Comparison of ENCODE assay signal across 11 cellular contexts in genomic region chr10:5234106-5234877, GRCh38. TPM values are rescaled to one million over a fixed set of nuclear protein-coding genes. Genes with fewer than 3 reads are reported as not detected.
A peak's percentile ranks its signal among the peaks of the same experiment; 100 is the strongest.
DNase-seq lines count a peak whose midpoint lies in the region; ATAC-seq and TF ChIP-seq lines count a peak whose summit lies in the region.
"Had no signal": no experiment of that assay in that cellular context is flagged by ENCODE, and none has a peak within 500 bp of the region (broad histone marks: within the 10 kb centered on the region; RNA-seq: fewer than 3 reads in every experiment).

No MANE protein-coding gene starts in this region.

- peaks cover 2 to 9% of the 10 kb centered on the region in 2 donors for H3K27me3 Mint-ChIP-seq in natural killer cell treated with Interleukin-12 subunit alpha and Interleukin-12 subunit beta and Interleukin-15 and Interleukin-18, amount 100 ng/mL, for 72 hours
- H3K27me3 Mint-ChIP-seq in naive thymus-derived CD8-positive, alpha-beta T cell = peaks cover 0 to 20% (median 2%) of the 10 kb centered on the region in 5 donors

- peak overlapping the region in 1 of 2 donors; percentile 49 for H3K27ac Mint-ChIP-seq in natural killer cell treated with Interleukin-12 subunit alpha and Interleukin-12 subunit beta and Interleukin-15 and Interleukin-18, amount 100 ng/mL, for 72 hours
- no peak overlapping the region for H3K27ac Mint-ChIP-seq in naive thymus-derived CD8-positive, alpha-beta T cell

- no peak overlapping the region for H3K4ac ChIP-seq in neuronal stem cell (ENCODE audit: low read length)

- H2BK12ac ChIP-seq in neuronal stem cell (ENCODE audit: low read length) = no peak overlapping the region

- H3K9ac ChIP-seq in neuronal stem cell (ENCODE audit: low read depth, low read length, poor library complexity) = no peak overlapping the region

- no peaks in the 10 kb centered on the region for H3K9me3 ChIP-seq in neuronal stem cell (replicated peaks in 1 of 2; ENCODE audit: control insufficient read depth in 2 of 2, insufficient read depth in 1 of 2, low read depth in 1 of 2, low read length in 2 of 2)

- no peak overlapping the region for H3K18ac ChIP-seq in neuronal stem cell (ENCODE audit: low read length)

- no peak overlapping the region for H4K91ac ChIP-seq in neuronal stem cell (ENCODE audit: low read depth, low read length, poor library complexity)

- POLR2A ChIA-PET in naive thymus-derived CD8-positive, alpha-beta T cell (lab: Charles Lee) = interaction anchor here (0.6 kb wide), 1 partner anchor 1112 kb away, joined by 3 read pairs; no protein-coding TSS in a partner anchor

- no peaks in the 10 kb centered on the region for H3K79me1 ChIP-seq in neuronal stem cell (ENCODE audit: low read depth, low read length)

- no peaks in the 10 kb centered on the region for H3K4me1 ChIP-seq in neuronal stem cell (ENCODE audit: control insufficient read depth in 2 of 2, insufficient read depth in 1 of 2, low read depth in 1 of 2, low read length in 2 of 2)

- no peak overlapping the region for H2AK5ac ChIP-seq in neuronal stem cell (ENCODE audit: low read depth, low read length)

- peaks cover 17% of the 10 kb centered on the region for H3K9me3 Mint-ChIP-seq in natural killer cell treated with Interleukin-12 subunit alpha and Interleukin-12 subunit beta and Interleukin-15 and Interleukin-18, amount 100 ng/mL, for 72 hours
- H3K9me3 Mint-ChIP-seq in naive thymus-derived CD8-positive, alpha-beta T cell = peaks cover 5 to 30% (median 19%) of the 10 kb centered on the region in 9 donors

- no peak overlapping the region for H2BK15ac ChIP-seq in neuronal stem cell (ENCODE audit: low read length)

- no peak overlapping the region for H4K8ac ChIP-seq in neuronal stem cell (ENCODE audit: low read depth, low read length)

- H3K4me3 ChIP-seq in choroid plexus epithelial cell (ENCODE audit: low read depth, low read length) (no peak overlapping the region), neuronal stem cell (ENCODE audit: low read length in 2 of 2) (no peak overlapping the region)

- H2AFZ ChIP-seq in neuronal stem cell (ENCODE audit: low read length) = no peak overlapping the region

- H3K27ac ChIP-seq in neuronal stem cell (replicated peaks; ENCODE audit: low read length) = no peak overlapping the region
- H3K27ac ChIP-seq: WERI-Rb-1 had no signal

- H3K23ac ChIP-seq in neuronal stem cell (ENCODE audit: low read depth, low read length, poor library complexity) = no peak overlapping the region

- DNase-seq in EL (peak; percentile 38), NCI-H460 (ENCODE audit: extremely low read depth, low read depth) (peak; percentile 38), choroid plexus epithelial cell (ENCODE audit: low read depth) (peak; percentile 92), NCI-H1048 (lab: John Stamatoyannopoulos, UW) (no peak), neuronal stem cell (ENCODE audit: low spot score) (no peak), HK-2 (ENCODE audit: unreplicated experiment) (no peak)
- DNase-seq in natural killer cell treated with Interleukin-12 subunit alpha and Interleukin-12 subunit beta and Interleukin-15 and Interleukin-18, amount 100 ng/mL, for 72 hours (ENCODE audit: low spot score) = no peak
- DNase-seq in naive thymus-derived CD8-positive, alpha-beta T cell = no peak
- DNase-seq: MM.1S, WERI-Rb-1 had no signal

- no peak overlapping the region for H2BK5ac ChIP-seq in neuronal stem cell (ENCODE audit: low read length)

- H3K36me3 ChIP-seq in neuronal stem cell (replicated peaks in 1 of 2; ENCODE audit: control insufficient read depth in 2 of 2, insufficient read depth in 2 of 2, low read length in 2 of 2) = no peaks in the 10 kb centered on the region
- H3K36me3 ChIP-seq: WERI-Rb-1 had no signal

- ATAC-seq in natural killer cell treated with Interleukin-12 subunit alpha and Interleukin-12 subunit beta and Interleukin-15 and Interleukin-18, amount 100 ng/mL, for 72 hours = peak; percentile 86 to 93
- no peak for ATAC-seq in naive thymus-derived CD8-positive, alpha-beta T cell

- no peaks in the 10 kb centered on the region for H3K27me3 ChIP-seq in neuronal stem cell (ENCODE audit: control insufficient read depth in 3 of 3, insufficient read depth in 3 of 3, low read depth in 1 of 3, low read length in 3 of 3)

- H3K4me1 Mint-ChIP-seq in natural killer cell treated with Interleukin-12 subunit alpha and Interleukin-12 subunit beta and Interleukin-15 and Interleukin-18, amount 100 ng/mL, for 72 hours (ENCODE audit: low read depth in 2 of 2) = peaks cover 7 to 11% of the 10 kb centered on the region in 2 donors
- no peaks in the 10 kb centered on the region for H3K4me1 Mint-ChIP-seq in naive thymus-derived CD8-positive, alpha-beta T cell

- H3K4me2 ChIP-seq in neuronal stem cell (ENCODE audit: insufficient read depth, low read length, poor library complexity, severe bottlenecking) = no peak overlapping the region

- no peak overlapping the region for H2BK120ac ChIP-seq in neuronal stem cell (ENCODE audit: low read depth, low read length)

- H3K14ac ChIP-seq in neuronal stem cell (ENCODE audit: low read length) = no peak overlapping the region

- peak overlapping the region; percentile 3 for H3K4me3 Mint-ChIP-seq in natural killer cell treated with Interleukin-12 subunit alpha and Interleukin-12 subunit beta and Interleukin-15 and Interleukin-18, amount 100 ng/mL, for 72 hours
- no peak overlapping the region for H3K4me3 Mint-ChIP-seq in naive thymus-derived CD8-positive, alpha-beta T cell

- H3K36me3 Mint-ChIP-seq in natural killer cell treated with Interleukin-12 subunit alpha and Interleukin-12 subunit beta and Interleukin-15 and Interleukin-18, amount 100 ng/mL, for 72 hours = peaks cover 33% of the 10 kb centered on the region
- peaks cover 2 to 13% (median 9%) of the 10 kb centered on the region in 3 donors for H3K36me3 Mint-ChIP-seq in naive thymus-derived CD8-positive, alpha-beta T cell

- no CpG with 5 or more reads among the region's 6 CpGs for WGBS in neuronal stem cell (ENCODE audit: extremely low coverage in 2 of 2, insufficient read length in 2 of 2, insufficient replicate concordance in 1 of 2), 2 donors

- TF ChIP-seq CTCF in choroid plexus epithelial cell (conservative IDR thresholded peaks at IDR 0.05; ENCODE audit: low read depth, low read length) = no peak

RNA-seq across cellular contexts. Expression of gene AKR1C4, which starts 37.7 kb away (rescaled TPM):
- not detected in 2 replicates for total RNA-seq in NCI-H460 (2014; rRNA removed; shearing (Covaris generic))
- polyA plus RNA-seq in NCI-H460 (2014; cell fraction: nucleus; rRNA removed) = not detected in 2 replicates
- not detected for total RNA-seq in natural killer cell treated with Interleukin-12 subunit alpha and Interleukin-12 subunit beta and Interleukin-15 and Interleukin-18, amount 100 ng/mL, for 72 hours
- not detected for total RNA-seq in naive thymus-derived CD8-positive, alpha-beta T cell
- not detected for polyA plus RNA-seq in naive thymus-derived CD8-positive, alpha-beta T cell
- polyA plus RNA-seq in neuronal stem cell (2013, experiment 1 of 2) = not detected
- polyA plus RNA-seq in neuronal stem cell (2013, experiment 2 of 2) = not detected
- total RNA-seq: kidney epithelial cell had no signal

RNA-seq across cellular contexts. Expression of gene AKR1C8, which starts 49.3 kb away (rescaled TPM):
- 0.10 TPM in 1 of 2 replicates, not detected in the other for total RNA-seq in NCI-H460 (2014; rRNA removed; shearing (Covaris generic))
- polyA plus RNA-seq in NCI-H460 (2014; cell fraction: nucleus; rRNA removed) = 0.28 TPM in 1 of 2 replicates, not detected in the other
- 1 to 10 TPM in 1 of 2 donors, under 1 TPM in 1; 0.38 to 1.3 TPM for total RNA-seq in natural killer cell treated with Interleukin-12 subunit alpha and Interleukin-12 subunit beta and Interleukin-15 and Interleukin-18, amount 100 ng/mL, for 72 hours
- total RNA-seq in naive thymus-derived CD8-positive, alpha-beta T cell = 1 to 10 TPM; 1.1 to 1.3 TPM
- polyA plus RNA-seq in naive thymus-derived CD8-positive, alpha-beta T cell = not detected
- not detected for polyA plus RNA-seq in neuronal stem cell (2013, experiment 1 of 2)
- polyA plus RNA-seq in neuronal stem cell (2013, experiment 2 of 2) = not detected
- total RNA-seq: kidney epithelial cell had no signal

Comparison
In these comparisons a context has a peak if more than half of its experiments do, and no peak if none do; other contexts are left out.
1. DNase-seq: peak in EL (single experiment), NCI-H460 (single experiment) and choroid plexus epithelial cell (single experiment); none in natural killer cell treated with Interleukin-12 subunit alpha and Interleukin-12 subunit beta and Interleukin-15 and Interleukin-18, amount 100 ng/mL, for 72 hours (single experiment), NCI-H1048 (single experiment), naive thymus-derived CD8-positive, alpha-beta T cell (0 of 10), neuronal stem cell (single experiment) and HK-2 (single experiment).
2. ATAC-seq: peak in natural killer cell treated with Interleukin-12 subunit alpha and Interleukin-12 subunit beta and Interleukin-15 and Interleukin-18, amount 100 ng/mL, for 72 hours (2 of 2); none in naive thymus-derived CD8-positive, alpha-beta T cell (0 of 2).